8 cellular contexts compared by ENCODE assay signal in the genomic region with DNA sequence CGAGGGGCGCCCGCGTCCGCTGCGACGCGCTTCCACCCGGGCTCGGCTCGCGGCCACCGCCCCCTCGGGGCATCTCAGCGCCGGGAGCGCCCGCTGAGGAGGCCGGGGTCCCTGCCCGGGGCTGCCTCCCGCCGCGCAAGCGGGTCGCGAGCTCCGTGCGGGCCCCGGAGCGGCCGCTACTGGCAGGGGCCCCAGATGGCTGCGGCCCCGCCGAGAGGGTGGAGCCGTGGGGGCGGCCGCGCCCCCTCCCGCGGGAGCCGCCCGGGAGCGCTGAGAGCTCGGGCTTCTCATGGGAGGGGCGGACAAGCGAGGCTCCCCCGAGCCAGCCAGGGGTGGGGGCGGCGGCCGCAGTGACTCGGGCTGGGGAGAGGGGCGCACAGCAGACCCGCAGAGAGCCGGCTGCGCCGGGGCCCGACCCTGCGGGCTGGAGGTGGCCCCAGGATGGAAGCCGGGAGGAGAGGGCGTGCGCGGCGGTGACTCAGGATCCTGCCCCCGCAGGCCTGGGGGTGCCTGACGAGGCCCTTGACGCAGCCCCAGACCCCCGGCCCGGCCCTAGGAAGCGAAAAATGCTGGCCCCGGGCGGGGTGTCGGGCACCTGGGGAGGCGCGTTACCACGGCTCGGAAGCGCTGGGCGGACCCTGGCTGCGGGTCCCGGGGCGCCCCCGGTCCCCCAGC. TPM values are rescaled to one million over a fixed set of nuclear protein-coding genes. Genes with fewer than 3 reads are reported as not detected.
DNase-seq lines count a peak whose midpoint lies in the region; ATAC-seq and TF ChIP-seq lines count a peak whose summit lies in the region.

No MANE protein-coding gene starts in this region.

- H3K27ac Mint-ChIP-seq in activated CD8-positive, alpha-beta T cell treated with anti-CD3 and anti-CD28 coated beads, Interleukin-2, amount 10 ng/mL, durations not matched to agents 7 days and 5 days = no peak overlapping the region
- H3K27ac Mint-ChIP-seq in nephron progenitor cell = no peak overlapping the region

- CTCF ChIA-PET in activated CD8-positive, alpha-beta T cell treated with anti-CD3 and anti-CD28 coated beads, Interleukin-2, amount 10 ng/mL, durations not matched to agents 7 days and 5 days (lab: Charles Lee) = interaction anchor here (0.7 to 3.5 kb wide), 6 partner anchors 10 to 183 kb away, joined by 3 to 30 read pairs (median 4); no protein-coding TSS in a partner anchor

- H3K27ac ChIP-seq in ACC112 (ENCODE audit: low read depth, low read length) (no peak overlapping the region), esophagus muscularis mucosa (replicated peaks in 1 of 4) (peak overlapping the region; percentile 86 to 93 (median 89))

- H3K9me3 ChIP-seq in esophagus muscularis mucosa = no peaks in the 10 kb centered on the region

- peak; percentile 15 for ATAC-seq in GM18519 (IDR thresholded peaks at IDR 0.05; ENCODE audit: low FRiP score, unreplicated experiment)
- peak; percentile 36 for ATAC-seq in HG03457 (IDR thresholded peaks at IDR 0.05; ENCODE audit: unreplicated experiment)
- peak; percentile 54 for ATAC-seq in activated CD8-positive, alpha-beta T cell treated with anti-CD3 and anti-CD28 coated beads, Interleukin-2, amount 10 ng/mL, durations not matched to agents 7 days and 5 days
- no peak for ATAC-seq in GM19328 (IDR thresholded peaks at IDR 0.05; ENCODE audit: unreplicated experiment)

- H3K4me1 Mint-ChIP-seq in activated CD8-positive, alpha-beta T cell treated with anti-CD3 and anti-CD28 coated beads, Interleukin-2, amount 10 ng/mL, durations not matched to agents 7 days and 5 days (ENCODE audit: low read depth) = peaks cover 15% of the 10 kb centered on the region
- peaks cover 56% of the 10 kb centered on the region for H3K4me1 Mint-ChIP-seq in nephron progenitor cell

- WGBS in esophagus muscularis mucosa = no CpG with 5 or more reads among the region's 82 CpGs

- no peak overlapping the region for H3K4me3 Mint-ChIP-seq in activated CD8-positive, alpha-beta T cell treated with anti-CD3 and anti-CD28 coated beads, Interleukin-2, amount 10 ng/mL, durations not matched to agents 7 days and 5 days
- H3K4me3 Mint-ChIP-seq in nephron progenitor cell = no peak overlapping the region

- H3K4me3 ChIP-seq in ACC112 (ENCODE audit: low read depth, low read length) (peak overlapping the region; percentile 91), esophagus muscularis mucosa (peak overlapping the region; percentile 77 to 99 (median 85))

- H3K27me3 Mint-ChIP-seq in activated CD8-positive, alpha-beta T cell treated with anti-CD3 and anti-CD28 coated beads, Interleukin-2, amount 10 ng/mL, durations not matched to agents 7 days and 5 days (ENCODE audit: low read depth) = peaks cover 30% of the 10 kb centered on the region
- H3K27me3 Mint-ChIP-seq in nephron progenitor cell (ENCODE audit: low read depth, poor library complexity) = peaks cover 38% of the 10 kb centered on the region

- no peak for TF ChIP-seq POLR2A in esophagus muscularis mucosa (IDR thresholded peaks at IDR 0.05; ENCODE audit: low read depth)

- H3K27me3 ChIP-seq in ACC112 (ENCODE audit: insufficient read depth, low read length) = no peaks in the 10 kb centered on the region
- H3K27me3 ChIP-seq in esophagus muscularis mucosa = no peaks in the 10 kb centered on the region

- peak overlapping the region; percentile 74 for H2AFZ ChIP-seq in ACC112 (ENCODE audit: low read length, unreplicated experiment)

- TF ChIP-seq EP300 in esophagus muscularis mucosa (IDR thresholded peaks at IDR 0.05) = no peak

- peak; percentile 32 for DNase-seq in activated CD8-positive, alpha-beta T cell treated with anti-CD3 and anti-CD28 coated beads, Interleukin-2, amount 10 ng/mL, durations not matched to agents 7 days and 5 days
- DNase-seq in esophagus muscularis mucosa (ENCODE audit: extremely low spot score) = no peak
- DNase-seq in nephron progenitor cell = peak; percentile 60
- DNase-seq in NCI-H128 (lab: John Stamatoyannopoulos, UW; ENCODE audit: unreplicated experiment) = no peak

- H3K36me3 ChIP-seq in ACC112 (ENCODE audit: insufficient read depth, low read length) = no peaks in the 10 kb centered on the region
- H3K36me3 ChIP-seq in esophagus muscularis mucosa = peaks cover 0 to 16% (median 2%) of the 10 kb centered on the region in 4 donors

- no peaks in the 10 kb centered on the region for H3K9me3 Mint-ChIP-seq in activated CD8-positive, alpha-beta T cell treated with anti-CD3 and anti-CD28 coated beads, Interleukin-2, amount 10 ng/mL, durations not matched to agents 7 days and 5 days (ENCODE audit: insufficient read depth)
- H3K9me3 Mint-ChIP-seq in nephron progenitor cell = peaks cover 3% of the 10 kb centered on the region

- H3K4me1 ChIP-seq in ACC112 (ENCODE audit: control insufficient read depth, insufficient read depth, low read length, unreplicated experiment) (peaks cover 23% of the 10 kb centered on the region), esophagus muscularis mucosa (peaks cover 33 to 48% (median 45%) of the 10 kb centered on the region in 4 donors)

- intact Hi-C loops in esophagus muscularis mucosa (cut with DNase I) = loop anchor here (2.0 to 10.0 kb wide), 3 partner anchors 44 to 386 kb away; partner anchors contain the start of gene SPINDOC

- POLR2A ChIA-PET in activated CD8-positive, alpha-beta T cell treated with anti-CD3 and anti-CD28 coated beads, Interleukin-2, amount 10 ng/mL, durations not matched to agents 7 days and 5 days (lab: Charles Lee) = interaction anchor here (2.4 kb wide), 1 partner anchor 88 kb away, joined by 6 read pairs; the partner anchor contains the start of gene RTN3

- peaks cover 18% of the 10 kb centered on the region for H3K79me2 ChIP-seq in ACC112 (ENCODE audit: control insufficient read depth, insufficient read depth, low read length, unreplicated experiment)

- no peak for TF ChIP-seq CTCF in esophagus muscularis mucosa (IDR thresholded peaks at IDR 0.05)
- no peak for TF ChIP-seq CTCF in nephron progenitor cell (IDR thresholded peaks at IDR 0.05)

- H3K36me3 Mint-ChIP-seq in activated CD8-positive, alpha-beta T cell treated with anti-CD3 and anti-CD28 coated beads, Interleukin-2, amount 10 ng/mL, durations not matched to agents 7 days and 5 days (ENCODE audit: low read depth) = no peaks in the 10 kb centered on the region
- no peaks in the 10 kb centered on the region for H3K36me3 Mint-ChIP-seq in nephron progenitor cell (ENCODE audit: low read depth)

RNA-seq across cellular contexts. Expression of gene ZFTA, which starts 0.6 kb away (rescaled TPM):
- 1 to 10 TPM; 4.5 to 5.6 TPM for total RNA-seq in activated CD8-positive, alpha-beta T cell treated with anti-CD3 and anti-CD28 coated beads, Interleukin-2, amount 10 ng/mL, durations not matched to agents 7 days and 5 days
- total RNA-seq in esophagus muscularis mucosa = 10 to 100 TPM; 15.8 to 41.9 (median 26.6) TPM

RNA-seq across cellular contexts. Expression of gene SPINDOC, which starts 44.1 kb away (rescaled TPM):
- total RNA-seq in activated CD8-positive, alpha-beta T cell treated with anti-CD3 and anti-CD28 coated beads, Interleukin-2, amount 10 ng/mL, durations not matched to agents 7 days and 5 days = 10 to 100 TPM; 49.1 to 50.4 TPM
- 10 to 100 TPM; 12.0 to 25.8 (median 18.6) TPM for total RNA-seq in esophagus muscularis mucosa

Comparison
In these comparisons a context has a peak if more than half of its experiments do, and no peak if none do; other contexts are left out.
1. DNase-seq: peak in activated CD8-positive, alpha-beta T cell treated with anti-CD3 and anti-CD28 coated beads, Interleukin-2, amount 10 ng/mL, durations not matched to agents 7 days and 5 days (single experiment) and nephron progenitor cell (single experiment); none in esophagus muscularis mucosa (single experiment) and NCI-H128 (single experiment).